8 cellular contexts compared by ENCODE assay signal in genomic region chr2:54497738-54498680, GRCh38. TPM values are rescaled to one million over a fixed set of nuclear protein-coding genes. Genes with fewer than 3 reads are reported as not detected.
DNase-seq lines count a peak whose midpoint lies in the region; ATAC-seq and TF ChIP-seq lines count a peak whose summit lies in the region.

No MANE protein-coding gene starts in this region.

- peaks cover 2% of the 10 kb centered on the region for H3K4me1 Mint-ChIP-seq in T-helper 17 cell

- H3K4me1 ChIP-seq in right lobe of liver, result peaks cover 0 to 12% (median 6%) of the 10 kb centered on the region in 4 donors

- ATAC-seq in right lobe of liver (peak; percentile 94 to 96 (median 95)), HG02970 (IDR thresholded peaks at IDR 0.05; ENCODE audit: low FRiP score, unreplicated experiment) (no peak), T-helper 17 cell (no peak)

- no peaks in the 10 kb centered on the region for H3K27me3 ChIP-seq in right lobe of liver

- intact Hi-C loops in right lobe of liver (cut with DNase I), result no loop called here

- peaks cover 39% of the 10 kb centered on the region for H3K27me3 Mint-ChIP-seq in T-helper 17 cell

- H3K36me3 ChIP-seq in right lobe of liver, result no peaks in the 10 kb centered on the region

- no peaks in the 10 kb centered on the region for H3K36me3 Mint-ChIP-seq in T-helper 17 cell (ENCODE audit: low read depth)

- H3K9me3 ChIP-seq in right lobe of liver, result no peaks in the 10 kb centered on the region
- no peaks in the 10 kb centered on the region for H3K9me3 ChIP-seq in T-helper 17 cell (ENCODE audit: control insufficient read depth, low read length, poor library complexity, severe bottlenecking)

- H3K4me3 ChIP-seq in AG10803 (ENCODE audit: low read length), result no peak overlapping the region
- no peak overlapping the region for H3K4me3 ChIP-seq in right lobe of liver

- 31% methylated on average over 8 of the region's 8 CpGs for WGBS in right lobe of liver (ENCODE audit: insufficient coverage, low coverage, low lambda C conversion rate, missing lambda C conversion rate)

- no peak overlapping the region for H3K4me3 Mint-ChIP-seq in T-helper 17 cell

- H3K27ac ChIP-seq in right lobe of liver, result no peak overlapping the region

- DNase-seq in AG10803 (ENCODE audit: low read depth) (peak; percentile 63), Kasumi-1 (lab: John Stamatoyannopoulos, UW) (peak; percentile 33 to 38), cerebellar cortex (ENCODE audit: low spot score) (peak; percentile 55), right lobe of liver (no peak), NK-92 (lab: John Stamatoyannopoulos, UW; ENCODE audit: unreplicated experiment) (no peak), T-helper 17 cell (no peak), T-helper 9 cell (no peak)

- TF ChIP-seq CTCF in AG10803 (conservative IDR thresholded peaks at IDR 0.05; ENCODE audit: low read length) (peak; percentile 55), right lobe of liver (IDR thresholded peaks at IDR 0.05) (peak; percentile 41 to 58 (median 48))

- H3K27ac Mint-ChIP-seq in T-helper 17 cell, result no peak overlapping the region

- no peak for TF ChIP-seq POLR2A in right lobe of liver (IDR thresholded peaks at IDR 0.05)

RNA-seq across cellular contexts. Expression of gene SPTBN1, which starts 41.9 kb away (rescaled TPM):
- total RNA-seq in right lobe of liver, result 100 to 1,000 TPM; 107 to 315 (median 227) TPM
- total RNA-seq in T-helper 17 cell, result 100 to 1,000 TPM; 187 to 195 TPM

Comparison
In these comparisons a context has a peak if more than half of its experiments do, and no peak if none do; other contexts are left out.
1. DNase-seq: peak in AG10803 (single experiment), Kasumi-1 (2 of 2) and cerebellar cortex (single experiment); none in right lobe of liver (0 of 3), NK-92 (single experiment), T-helper 17 cell (0 of 3) and T-helper 9 cell (single experiment).
2. ATAC-seq: peak in right lobe of liver (4 of 4); none in HG02970 (single experiment) and T-helper 17 cell (single experiment).